Comparison of ENCODE assay signal across 29 cellular contexts in genomic region chr12:21980544-21980943, GRCh38. TPM values are rescaled to one million over a fixed set of nuclear protein-coding genes. Genes with fewer than 3 reads are reported as not detected.
A peak's percentile ranks its signal among the peaks of the same experiment; 100 is the strongest.
DNase-seq lines count a peak whose midpoint lies in the region; ATAC-seq, FAIRE-seq and TF ChIP-seq lines count a peak whose summit lies in the region.
"Had no signal": no experiment of that assay in that cellular context is flagged by ENCODE, and none has a peak within 500 bp of the region (broad histone marks: within the 10 kb centered on the region; RNA-seq: fewer than 3 reads in every experiment).

No MANE protein-coding gene starts in this region.

- peak; percentile 27 for DNase-seq in HCEC 1CT
- no peak for DNase-seq in K562 (ENCODE audit: extremely low read depth in 1 of 4, low spot score in 3 of 4)
- DNase-seq in fibroblast of peridontal ligament (ENCODE audit: extremely low read depth): peak; percentile 21
- DNase-seq in osteoblast (ENCODE audit: insufficient read length, low spot score, missing footprints): peak; percentile 35
- no peak for DNase-seq in NCI-H2081 (lab: John Stamatoyannopoulos, UW)
- DNase-seq in HT-29 (ENCODE audit: low spot score): no peak
- no peak for DNase-seq in activated CD4-positive, alpha-beta T cell treated with anti-CD3 and anti-CD28 coated beads for 36 hours
- DNase-seq: 8988T; ACHN; BE2C; C1 segment of cervical spinal cord; CD4-positive, alpha-beta memory T cell; CD4-positive, CD25-positive, alpha-beta regulatory T cell; CD8-positive, alpha-beta memory T cell; COR-L47; DMS 273 treated with DMSO at 0.1 percent for 48 hours; DMS153; DMS53; DMS79; DND-41; GF-D8 had no signal

- H3K36me3 Mint-ChIP-seq in activated CD4-positive, alpha-beta T cell treated with anti-CD3 and anti-CD28 coated beads for 36 hours (ENCODE audit: low read depth): no peaks in the 10 kb centered on the region
- H3K36me3 Mint-ChIP-seq: CD14-positive monocyte; CD4-positive, alpha-beta memory T cell; CD4-positive, CD25-positive, alpha-beta regulatory T cell; CD8-positive, alpha-beta memory T cell had no signal

- H3K27ac Mint-ChIP-seq in activated CD4-positive, alpha-beta T cell treated with anti-CD3 and anti-CD28 coated beads for 36 hours: no peak overlapping the region
- H3K27ac Mint-ChIP-seq: CD14-positive monocyte; CD4-positive, alpha-beta memory T cell; CD4-positive, CD25-positive, alpha-beta regulatory T cell had no signal

- no peak for TF ChIP-seq RAD21 in K562 (CRISPR knock-in tag; conservative IDR thresholded peaks at IDR 0.05 in 1 of 2, IDR thresholded peaks at IDR 0.05 in 1 of 2)

- ATAC-seq in K562 (no peak), HG02870 (IDR thresholded peaks at IDR 0.05; ENCODE audit: unreplicated experiment) (no peak)
- ATAC-seq in activated CD4-positive, alpha-beta T cell treated with anti-CD3 and anti-CD28 coated beads for 36 hours: no peak

- no peak overlapping the region for H3K9ac ChIP-seq in K562 (ENCODE audit: insufficient read depth in 1 of 2, low read depth in 2 of 2, low read length in 2 of 2)
- H3K9ac ChIP-seq: BLaER1 had no signal

- POLR2A ChIA-PET in K562 (lab: Yijun Ruan, JAX): no interaction called here
- POLR2A ChIA-PET in activated CD4-positive, alpha-beta T cell treated with anti-CD3 and anti-CD28 coated beads for 36 hours (lab: Charles Lee): no interaction called here

- H4K20me1 ChIP-seq in K562 (replicated peaks; ENCODE audit: control insufficient read depth, insufficient read depth, low read length) (no peaks in the 10 kb centered on the region), osteoblast (ENCODE audit: insufficient read depth, low read length) (no peaks in the 10 kb centered on the region)
- H4K20me1 ChIP-seq: BLaER1 had no signal

- H3K27me3 Mint-ChIP-seq in activated CD4-positive, alpha-beta T cell treated with anti-CD3 and anti-CD28 coated beads for 36 hours: peaks cover 9% of the 10 kb centered on the region
- H3K27me3 Mint-ChIP-seq: CD4-positive, CD25-positive, alpha-beta regulatory T cell had no signal

- no peak for TF ChIP-seq POLR2A in K562 (conservative IDR thresholded peaks at IDR 0.05)

- H3K4me3 Mint-ChIP-seq in activated CD4-positive, alpha-beta T cell treated with anti-CD3 and anti-CD28 coated beads for 36 hours: no peak overlapping the region
- H3K4me3 Mint-ChIP-seq: CD14-positive monocyte; CD4-positive, alpha-beta memory T cell; CD4-positive, CD25-positive, alpha-beta regulatory T cell; CD8-positive, alpha-beta memory T cell had no signal

- intact Hi-C loops in K562 (cut with micrococcal nuclease): no loop called here
- intact Hi-C loops in activated CD4-positive, alpha-beta T cell treated with anti-CD3 and anti-CD28 coated beads for 36 hours (cut with DNase I, micrococcal nuclease): no loop called here

- CTCF ChIA-PET in K562 (lab: Yijun Ruan, JAX; ENCODE audit: low intra/inter-chr PET ratio): no interaction called here
- CTCF ChIA-PET in activated CD4-positive, alpha-beta T cell treated with anti-CD3 and anti-CD28 coated beads for 36 hours (lab: Charles Lee): interaction anchor here (1.2 kb wide), 1 partner anchor 11 kb away, joined by 3 read pairs; no protein-coding TSS in a partner anchor

- FAIRE-seq in K562 (lab: Jason Lieb, UNC): no peak
- FAIRE-seq: A204.1, G401.6, GM12891, GM19239 had no signal

- TF ChIP-seq CTCF in K562 (IDR thresholded peaks at IDR 0.05 in 2 of 3, conservative IDR thresholded peaks at IDR 0.05 in 1 of 3; ENCODE audit: insufficient read depth in 2 of 3, low read depth in 1 of 3, low read length in 3 of 3) (no peak), osteoblast (IDR thresholded peaks at IDR 0.05; ENCODE audit: extremely low read depth, low read depth, low read length) (no peak)

- no peaks in the 10 kb centered on the region for H3K4me1 Mint-ChIP-seq in activated CD4-positive, alpha-beta T cell treated with anti-CD3 and anti-CD28 coated beads for 36 hours
- H3K4me1 Mint-ChIP-seq: CD14-positive monocyte had no signal

- 11% methylated on average over 1 of the region's 1 CpG for WGBS in K562 (ENCODE audit: insufficient coverage, low coverage, missing lambda C conversion rate)

- H2AFZ ChIP-seq in K562 (ENCODE audit: low read depth, low read length) (no peak overlapping the region), osteoblast (ENCODE audit: low read length) (no peak overlapping the region)

- no peaks in the 10 kb centered on the region for H3K9me3 Mint-ChIP-seq in activated CD4-positive, alpha-beta T cell treated with anti-CD3 and anti-CD28 coated beads for 36 hours (ENCODE audit: low read depth)
- H3K9me3 Mint-ChIP-seq: CD4-positive, alpha-beta memory T cell; CD8-positive, alpha-beta memory T cell had no signal

- no peaks in the 10 kb centered on the region for H3K9me1 ChIP-seq in K562 (ENCODE audit: control insufficient read depth, insufficient read depth, low read length)

- no peaks in the 10 kb centered on the region for H3K4me1 ChIP-seq in K562 (replicated peaks in 1 of 2; ENCODE audit: control insufficient read depth in 2 of 2, insufficient read depth in 2 of 2, low read length in 2 of 2)
- H3K4me1 ChIP-seq in osteoblast (ENCODE audit: insufficient read depth, low read length): no peaks in the 10 kb centered on the region
- H3K4me1 ChIP-seq: BLaER1 had no signal

- in situ Hi-C loops in K562 (cut with MboI): no loop called here

- H3K4me2 ChIP-seq in K562 (ENCODE audit: insufficient read depth, low read length): no peak overlapping the region
- H3K4me2 ChIP-seq in osteoblast (ENCODE audit: insufficient read depth, low read length): no peak overlapping the region
- H3K4me2 ChIP-seq: BLaER1 had no signal

- no peaks in the 10 kb centered on the region for H3K27me3 ChIP-seq in K562 (ENCODE audit: control insufficient read depth in 2 of 2, insufficient read depth in 2 of 2, low read length in 2 of 2)
- no peaks in the 10 kb centered on the region for H3K27me3 ChIP-seq in osteoblast (ENCODE audit: insufficient read depth, low read length)
- H3K27me3 ChIP-seq: BE2C, BLaER1 had no signal

- no peak for TF ChIP-seq EP300 in K562 (IDR thresholded peaks at IDR 0.05; ENCODE audit: low read length)

- no peak overlapping the region for H3K27ac ChIP-seq in K562 (ENCODE audit: extremely low read depth, low read depth, low read length)
- no peak overlapping the region for H3K27ac ChIP-seq in osteoblast (ENCODE audit: low read depth, low read length)
- H3K27ac ChIP-seq: BLaER1 had no signal

- H3K79me2 ChIP-seq in K562 (ENCODE audit: control insufficient read depth, insufficient read depth, low read length) (no peaks in the 10 kb centered on the region), osteoblast (ENCODE audit: insufficient read depth, low read length) (no peaks in the 10 kb centered on the region)

- BruUV-seq in K562 (replicated peaks; lab: Mats Ljungman, UMichigan): no TSS peak

- H3K9me3 ChIP-seq in K562 (replicated peaks; ENCODE audit: control insufficient read depth, insufficient read depth, low read depth, low read length) (no peaks in the 10 kb centered on the region), osteoblast (ENCODE audit: low read depth, low read length) (no peaks in the 10 kb centered on the region)
- H3K9me3 ChIP-seq: BE2C, BLaER1 had no signal

- H3K4me3 ChIP-seq in K562 (no peak overlapping the region), osteoblast (ENCODE audit: insufficient read depth, low read length) (no peak overlapping the region)
- H3K4me3 ChIP-seq: BLaER1 had no signal

- H3K36me3 ChIP-seq in K562 (ENCODE audit: control insufficient read depth, insufficient read depth, low read length): no peaks in the 10 kb centered on the region
- H3K36me3 ChIP-seq in osteoblast (ENCODE audit: insufficient read depth, low read length): no peaks in the 10 kb centered on the region
- H3K36me3 ChIP-seq: BE2C, BLaER1 had no signal

TF ChIP-seq in K562, 482 proteins besides CTCF, POLR2A, EP300 and RAD21:
- TF ChIP-seq ZNF316 (IDR thresholded peaks at IDR 0.05) (peak; percentile 18; the same call in 1 of the 2 replicates), ADNP (tag; IDR thresholded peaks at IDR 0.05) (no peak)
TF ChIP-seq in K562: peak in this region for 1.

RNA-seq across cellular contexts. Expression of gene ABCC9, which starts 39.3 kb away (rescaled TPM):
- total RNA-seq in K562 (2011; cell fraction: chromatin; rRNA removed; ENCODE audit: low replicate concordance): 2.3 and 3.5 TPM in 2 replicates
- total RNA-seq in K562 (2011; cell fraction: nucleolus; rRNA removed): 1.1 and 1.3 TPM in 2 replicates
- 1.9 and 2.9 TPM in 2 replicates for total RNA-seq in K562 (2011; cell fraction: nucleoplasm; rRNA removed)
- total RNA-seq in K562 (2014; rRNA removed) (0.05 and 0.16 TPM in 2 replicates), K562 (2014; rRNA removed; fragmentation: Illumina TruSeq; extraction: Trizol) (0.32 and 0.40 TPM in 2 replicates), K562 (2015; rRNA removed; fragmentation: Illumina TruSeq; extraction: Trizol) (0.15 and 0.18 TPM in 2 replicates), K562 (2021) (0.11 and 0.40 TPM in 2 replicates), osteoblast (14.5 and 28.3 TPM in 2 replicates)
- polyA plus RNA-seq in K562 (2011; rRNA removed) (0.07 and 0.22 TPM in 2 replicates), K562 (2014; fragmentation: Illumina TruSeq; extraction: Trizol) (0.10 and 0.25 TPM in 2 replicates), K562 (2014; fragmentation: Nextera tagmentation; extraction: Ambion mirVana) (under 1 TPM; 0.10 to 0.13 TPM), K562 (2014; rRNA removed) (0.24 and 0.49 TPM in 2 replicates)
- polyA plus RNA-seq in K562 (2011; cell fraction: cytosol; rRNA removed): 0.06 and 0.07 TPM in 2 replicates
- 0.22 and 0.23 TPM in 2 replicates for polyA plus RNA-seq in K562 (2011; cell fraction: nucleus; rRNA removed)
- 0.25 and 0.28 TPM in 2 replicates for polyA plus RNA-seq in K562 (2012)
- polyA minus RNA-seq in K562 (2011; rRNA and poly(A)+ RNA removed): 0.78 and 0.91 TPM in 2 replicates
- polyA minus RNA-seq in K562 (2011; cell fraction: cytosol; rRNA and poly(A)+ RNA removed): 0.19 TPM in 1 of 2 replicates, not detected in the other
- 0.13 and 0.33 TPM in 2 replicates for polyA minus RNA-seq in K562 (2011; cell fraction: nucleus; rRNA and poly(A)+ RNA removed)
- not detected in 2 replicates for total RNA-seq in HT-29 (2014; rRNA removed; shearing (Covaris generic))
- total RNA-seq in activated CD4-positive, alpha-beta T cell treated with anti-CD3 and anti-CD28 coated beads for 36 hours: not detected
- total RNA-seq: A673; CD4-positive, alpha-beta memory T cell; CD4-positive, CD25-positive, alpha-beta regulatory T cell; CD8-positive, alpha-beta memory T cell had no signal
- polyA plus RNA-seq: CD14-positive monocyte; CD4-positive, alpha-beta memory T cell; CD4-positive, CD25-positive, alpha-beta regulatory T cell; CD8-positive, alpha-beta memory T cell had no signal

Comparison
In these comparisons a context has a peak if more than half of its experiments do, and no peak if none do; other contexts are left out.
1. DNase-seq: peak in HCEC 1CT (single experiment), fibroblast of peridontal ligament (single experiment) and osteoblast (single experiment); none in K562 (0 of 4), NCI-H2081 (0 of 2), HT-29 (single experiment) and activated CD4-positive, alpha-beta T cell treated with anti-CD3 and anti-CD28 coated beads for 36 hours (single experiment).